ENCODE assay signal across 1 cellular context in the genomic region with DNA sequence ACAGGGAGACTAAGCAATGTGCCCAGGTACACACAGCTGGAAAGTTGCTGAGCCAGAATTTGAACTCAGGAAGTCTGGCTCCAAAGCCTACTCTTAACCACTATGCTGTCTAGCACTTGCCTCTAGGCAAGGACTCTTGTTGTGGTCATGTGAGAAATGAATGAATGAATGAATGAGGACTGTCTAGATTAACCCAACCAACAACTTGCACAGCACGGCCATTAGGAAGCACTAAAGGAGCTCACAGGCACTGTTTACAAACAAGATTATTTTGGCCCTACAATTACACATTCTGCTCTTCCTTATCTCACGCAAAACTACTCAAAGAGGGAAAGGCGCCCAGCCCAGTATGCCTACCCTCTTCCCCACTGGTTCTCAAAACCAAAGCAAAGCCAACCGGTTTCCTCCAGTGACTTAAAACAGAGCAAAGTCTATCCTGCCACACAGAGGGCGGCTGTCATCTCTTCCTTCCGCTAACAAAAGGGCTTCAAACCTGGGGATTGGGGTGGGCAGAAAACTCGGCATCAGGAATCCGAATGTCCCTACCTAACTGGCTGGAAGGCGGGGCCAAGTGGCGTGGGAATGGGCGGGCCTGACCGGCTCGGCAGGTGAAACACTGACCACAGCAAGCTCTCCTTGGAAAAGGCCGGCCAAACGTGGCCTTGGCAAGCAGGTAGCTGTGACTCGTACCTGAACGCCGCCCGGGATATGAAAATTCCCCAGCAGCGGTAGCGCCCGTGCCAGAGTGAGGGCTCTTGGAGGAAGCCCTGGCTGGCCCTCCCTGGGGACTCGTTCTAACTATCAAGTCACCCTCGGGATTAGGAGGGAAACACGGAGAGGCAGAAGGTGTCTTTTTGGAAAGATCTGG.
A peak's percentile ranks its signal among the peaks of the same experiment; 100 is the strongest.
TF ChIP-seq lines count a peak whose summit lies in the region.

No MANE protein-coding gene starts in this region.

TF ChIP-seq in HepG2, 621 proteins besides CTCF, POLR2A, EP300 and RAD21 (continued from another document and continues in another):
- TF ChIP-seq, protein P1, sequence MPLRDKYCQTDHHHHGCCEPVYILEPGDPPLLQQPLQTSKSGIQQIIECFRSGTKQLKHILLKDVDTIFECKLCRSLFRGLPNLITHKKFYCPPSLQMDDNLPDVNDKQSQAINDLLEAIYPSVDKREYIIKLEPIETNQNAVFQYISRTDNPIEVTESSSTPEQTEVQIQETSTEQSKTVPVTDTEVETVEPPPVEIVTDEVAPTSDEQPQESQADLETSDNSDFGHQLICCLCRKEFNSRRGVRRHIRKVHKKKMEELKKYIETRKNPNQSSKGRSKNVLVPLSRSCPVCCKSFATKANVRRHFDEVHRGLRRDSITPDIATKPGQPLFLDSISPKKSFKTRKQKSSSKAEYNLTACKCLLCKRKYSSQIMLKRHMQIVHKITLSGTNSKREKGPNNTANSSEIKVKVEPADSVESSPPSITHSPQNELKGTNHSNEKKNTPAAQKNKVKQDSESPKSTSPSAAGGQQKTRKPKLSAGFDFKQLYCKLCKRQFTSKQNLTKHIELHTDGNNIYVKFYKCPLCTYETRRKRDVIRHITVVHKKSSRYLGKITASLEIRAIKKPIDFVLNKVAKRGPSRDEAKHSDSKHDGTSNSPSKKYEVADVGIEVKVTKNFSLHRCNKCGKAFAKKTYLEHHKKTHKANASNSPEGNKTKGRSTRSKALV (CRISPR knock-in tag; IDR thresholded peaks at IDR 0.05) = 0 out of 2 replicates have a peak, but pooled peaks have one; percentile 15
- TF ChIP-seq, protein P2, sequence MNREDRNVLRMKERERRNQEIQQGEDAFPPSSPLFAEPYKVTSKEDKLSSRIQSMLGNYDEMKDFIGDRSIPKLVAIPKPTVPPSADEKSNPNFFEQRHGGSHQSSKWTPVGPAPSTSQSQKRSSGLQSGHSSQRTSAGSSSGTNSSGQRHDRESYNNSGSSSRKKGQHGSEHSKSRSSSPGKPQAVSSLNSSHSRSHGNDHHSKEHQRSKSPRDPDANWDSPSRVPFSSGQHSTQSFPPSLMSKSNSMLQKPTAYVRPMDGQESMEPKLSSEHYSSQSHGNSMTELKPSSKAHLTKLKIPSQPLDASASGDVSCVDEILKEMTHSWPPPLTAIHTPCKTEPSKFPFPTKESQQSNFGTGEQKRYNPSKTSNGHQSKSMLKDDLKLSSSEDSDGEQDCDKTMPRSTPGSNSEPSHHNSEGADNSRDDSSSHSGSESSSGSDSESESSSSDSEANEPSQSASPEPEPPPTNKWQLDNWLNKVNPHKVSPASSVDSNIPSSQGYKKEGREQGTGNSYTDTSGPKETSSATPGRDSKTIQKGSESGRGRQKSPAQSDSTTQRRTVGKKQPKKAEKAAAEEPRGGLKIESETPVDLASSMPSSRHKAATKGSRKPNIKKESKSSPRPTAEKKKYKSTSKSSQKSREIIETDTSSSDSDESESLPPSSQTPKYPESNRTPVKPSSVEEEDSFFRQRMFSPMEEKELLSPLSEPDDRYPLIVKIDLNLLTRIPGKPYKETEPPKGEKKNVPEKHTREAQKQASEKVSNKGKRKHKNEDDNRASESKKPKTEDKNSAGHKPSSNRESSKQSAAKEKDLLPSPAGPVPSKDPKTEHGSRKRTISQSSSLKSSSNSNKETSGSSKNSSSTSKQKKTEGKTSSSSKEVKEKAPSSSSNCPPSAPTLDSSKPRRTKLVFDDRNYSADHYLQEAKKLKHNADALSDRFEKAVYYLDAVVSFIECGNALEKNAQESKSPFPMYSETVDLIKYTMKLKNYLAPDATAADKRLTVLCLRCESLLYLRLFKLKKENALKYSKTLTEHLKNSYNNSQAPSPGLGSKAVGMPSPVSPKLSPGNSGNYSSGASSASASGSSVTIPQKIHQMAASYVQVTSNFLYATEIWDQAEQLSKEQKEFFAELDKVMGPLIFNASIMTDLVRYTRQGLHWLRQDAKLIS (CRISPR knock-in tag; IDR thresholded peaks at IDR 0.05) = no peak
- TF ChIP-seq MEIS1 (CRISPR knock-in tag; IDR thresholded peaks at IDR 0.05; ENCODE audit: borderline replicate concordance) (no peak; the same call in 1 of the 2 replicates), ZNF670 (CRISPR knock-in tag; IDR thresholded peaks at IDR 0.05; ENCODE audit: borderline replicate concordance) (no peak), ZNF607 (CRISPR knock-in tag; IDR thresholded peaks at IDR 0.05; ENCODE audit: borderline replicate concordance) (0 out of 2 replicates have a peak, but pooled peaks have one; percentile 42), RFX5 (IDR thresholded peaks at IDR 0.05; ENCODE audit: low read depth, low read length) (no peak), RBM22 (optimal IDR thresholded peaks at IDR 0.05; ENCODE audit: low read length) (no peak), POGZ (CRISPR knock-in tag; IDR thresholded peaks at IDR 0.05) (peak; percentile 66; the same call in 1 of the 2 replicates), MAF1 (CRISPR knock-in tag; IDR thresholded peaks at IDR 0.05; ENCODE audit: borderline replicate concordance) (0 out of 2 replicates have a peak, but pooled peaks have one; percentile 17), ERF (CRISPR knock-in tag; IDR thresholded peaks at IDR 0.05) (peak; percentile 67), MEIS2 (CRISPR knock-in tag; IDR thresholded peaks at IDR 0.05) (0 out of 2 replicates have a peak, but pooled peaks have one; percentile 54), CAMTA2 (CRISPR knock-in tag; IDR thresholded peaks at IDR 0.05; ENCODE audit: borderline replicate concordance) (no peak), TGIF2 (CRISPR knock-in tag; IDR thresholded peaks at IDR 0.05) (peak; percentile 76), HDAC6 (IDR thresholded peaks at IDR 0.05; ENCODE audit: low read depth, low read length) (no peak), RELA (CRISPR knock-in tag; IDR thresholded peaks at IDR 0.05) (no peak), ZBTB7B (CRISPR knock-in tag; IDR thresholded peaks at IDR 0.05) (no peak), MED1 (CRISPR knock-in tag; IDR thresholded peaks at IDR 0.05) (peak; percentile 73), ZNF615 (CRISPR knock-in tag; IDR thresholded peaks at IDR 0.05; ENCODE audit: borderline replicate concordance) (no peak), TBX2 (CRISPR knock-in tag; IDR thresholded peaks at IDR 0.05; ENCODE audit: borderline replicate concordance) (peak; percentile 72; the same call in 1 of the 2 replicates), TAF1 (CRISPR knock-in tag; IDR thresholded peaks at IDR 0.05) (no peak; the same call in 1 of the 2 replicates)
- TF ChIP-seq, protein P3, sequence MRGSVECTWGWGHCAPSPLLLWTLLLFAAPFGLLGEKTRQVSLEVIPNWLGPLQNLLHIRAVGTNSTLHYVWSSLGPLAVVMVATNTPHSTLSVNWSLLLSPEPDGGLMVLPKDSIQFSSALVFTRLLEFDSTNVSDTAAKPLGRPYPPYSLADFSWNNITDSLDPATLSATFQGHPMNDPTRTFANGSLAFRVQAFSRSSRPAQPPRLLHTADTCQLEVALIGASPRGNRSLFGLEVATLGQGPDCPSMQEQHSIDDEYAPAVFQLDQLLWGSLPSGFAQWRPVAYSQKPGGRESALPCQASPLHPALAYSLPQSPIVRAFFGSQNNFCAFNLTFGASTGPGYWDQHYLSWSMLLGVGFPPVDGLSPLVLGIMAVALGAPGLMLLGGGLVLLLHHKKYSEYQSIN (CRISPR knock-in tag; IDR thresholded peaks at IDR 0.05; ENCODE audit: borderline replicate concordance) = no peak
- TF ChIP-seq, protein P4, sequence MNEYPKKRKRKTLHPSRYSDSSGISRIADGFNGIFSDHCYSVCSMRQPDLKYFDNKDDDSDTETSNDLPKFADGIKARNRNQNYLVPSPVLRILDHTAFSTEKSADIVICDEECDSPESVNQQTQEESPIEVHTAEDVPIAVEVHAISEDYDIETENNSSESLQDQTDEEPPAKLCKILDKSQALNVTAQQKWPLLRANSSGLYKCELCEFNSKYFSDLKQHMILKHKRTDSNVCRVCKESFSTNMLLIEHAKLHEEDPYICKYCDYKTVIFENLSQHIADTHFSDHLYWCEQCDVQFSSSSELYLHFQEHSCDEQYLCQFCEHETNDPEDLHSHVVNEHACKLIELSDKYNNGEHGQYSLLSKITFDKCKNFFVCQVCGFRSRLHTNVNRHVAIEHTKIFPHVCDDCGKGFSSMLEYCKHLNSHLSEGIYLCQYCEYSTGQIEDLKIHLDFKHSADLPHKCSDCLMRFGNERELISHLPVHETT (CRISPR knock-in tag; conservative IDR thresholded peaks at IDR 0.05) = 0 out of 2 replicates have a peak, but pooled peaks have one; percentile 26
- TF ChIP-seq, protein P5, sequence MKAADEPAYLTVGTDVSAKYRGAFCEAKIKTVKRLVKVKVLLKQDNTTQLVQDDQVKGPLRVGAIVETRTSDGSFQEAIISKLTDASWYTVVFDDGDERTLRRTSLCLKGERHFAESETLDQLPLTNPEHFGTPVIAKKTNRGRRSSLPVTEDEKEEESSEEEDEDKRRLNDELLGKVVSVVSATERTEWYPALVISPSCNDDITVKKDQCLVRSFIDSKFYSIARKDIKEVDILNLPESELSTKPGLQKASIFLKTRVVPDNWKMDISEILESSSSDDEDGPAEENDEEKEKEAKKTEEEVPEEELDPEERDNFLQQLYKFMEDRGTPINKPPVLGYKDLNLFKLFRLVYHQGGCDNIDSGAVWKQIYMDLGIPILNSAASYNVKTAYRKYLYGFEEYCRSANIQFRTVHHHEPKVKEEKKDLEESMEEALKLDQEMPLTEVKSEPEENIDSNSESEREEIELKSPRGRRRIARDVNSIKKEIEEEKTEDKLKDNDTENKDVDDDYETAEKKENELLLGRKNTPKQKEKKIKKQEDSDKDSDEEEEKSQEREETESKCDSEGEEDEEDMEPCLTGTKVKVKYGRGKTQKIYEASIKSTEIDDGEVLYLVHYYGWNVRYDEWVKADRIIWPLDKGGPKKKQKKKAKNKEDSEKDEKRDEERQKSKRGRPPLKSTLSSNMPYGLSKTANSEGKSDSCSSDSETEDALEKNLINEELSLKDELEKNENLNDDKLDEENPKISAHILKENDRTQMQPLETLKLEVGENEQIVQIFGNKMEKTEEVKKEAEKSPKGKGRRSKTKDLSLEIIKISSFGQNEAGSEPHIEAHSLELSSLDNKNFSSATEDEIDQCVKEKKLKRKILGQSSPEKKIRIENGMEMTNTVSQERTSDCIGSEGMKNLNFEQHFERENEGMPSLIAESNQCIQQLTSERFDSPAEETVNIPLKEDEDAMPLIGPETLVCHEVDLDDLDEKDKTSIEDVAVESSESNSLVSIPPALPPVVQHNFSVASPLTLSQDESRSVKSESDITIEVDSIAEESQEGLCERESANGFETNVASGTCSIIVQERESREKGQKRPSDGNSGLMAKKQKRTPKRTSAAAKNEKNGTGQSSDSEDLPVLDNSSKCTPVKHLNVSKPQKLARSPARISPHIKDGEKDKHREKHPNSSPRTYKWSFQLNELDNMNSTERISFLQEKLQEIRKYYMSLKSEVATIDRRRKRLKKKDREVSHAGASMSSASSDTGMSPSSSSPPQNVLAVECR (CRISPR knock-in tag; IDR thresholded peaks at IDR 0.05; ENCODE audit: borderline replicate concordance) = peak; percentile 70
- TF ChIP-seq, protein P6, sequence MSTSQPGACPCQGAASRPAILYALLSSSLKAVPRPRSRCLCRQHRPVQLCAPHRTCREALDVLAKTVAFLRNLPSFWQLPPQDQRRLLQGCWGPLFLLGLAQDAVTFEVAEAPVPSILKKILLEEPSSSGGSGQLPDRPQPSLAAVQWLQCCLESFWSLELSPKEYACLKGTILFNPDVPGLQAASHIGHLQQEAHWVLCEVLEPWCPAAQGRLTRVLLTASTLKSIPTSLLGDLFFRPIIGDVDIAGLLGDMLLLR (CRISPR knock-in tag; IDR thresholded peaks at IDR 0.05) = no peak
- TF ChIP-seq, protein P7, sequence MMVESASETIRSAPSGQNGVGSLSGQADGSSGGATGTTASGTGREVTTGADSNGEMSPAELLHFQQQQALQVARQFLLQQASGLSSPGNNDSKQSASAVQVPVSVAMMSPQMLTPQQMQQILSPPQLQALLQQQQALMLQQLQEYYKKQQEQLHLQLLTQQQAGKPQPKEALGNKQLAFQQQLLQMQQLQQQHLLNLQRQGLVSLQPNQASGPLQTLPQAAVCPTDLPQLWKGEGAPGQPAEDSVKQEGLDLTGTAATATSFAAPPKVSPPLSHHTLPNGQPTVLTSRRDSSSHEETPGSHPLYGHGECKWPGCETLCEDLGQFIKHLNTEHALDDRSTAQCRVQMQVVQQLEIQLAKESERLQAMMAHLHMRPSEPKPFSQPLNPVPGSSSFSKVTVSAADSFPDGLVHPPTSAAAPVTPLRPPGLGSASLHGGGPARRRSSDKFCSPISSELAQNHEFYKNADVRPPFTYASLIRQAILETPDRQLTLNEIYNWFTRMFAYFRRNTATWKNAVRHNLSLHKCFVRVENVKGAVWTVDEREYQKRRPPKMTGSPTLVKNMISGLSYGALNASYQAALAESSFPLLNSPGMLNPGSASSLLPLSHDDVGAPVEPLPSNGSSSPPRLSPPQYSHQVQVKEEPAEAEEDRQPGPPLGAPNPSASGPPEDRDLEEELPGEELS (CRISPR knock-in tag; IDR thresholded peaks at IDR 0.05) = peak; percentile 39; the same call in 1 of the 2 replicates
- TF ChIP-seq, protein P8, sequence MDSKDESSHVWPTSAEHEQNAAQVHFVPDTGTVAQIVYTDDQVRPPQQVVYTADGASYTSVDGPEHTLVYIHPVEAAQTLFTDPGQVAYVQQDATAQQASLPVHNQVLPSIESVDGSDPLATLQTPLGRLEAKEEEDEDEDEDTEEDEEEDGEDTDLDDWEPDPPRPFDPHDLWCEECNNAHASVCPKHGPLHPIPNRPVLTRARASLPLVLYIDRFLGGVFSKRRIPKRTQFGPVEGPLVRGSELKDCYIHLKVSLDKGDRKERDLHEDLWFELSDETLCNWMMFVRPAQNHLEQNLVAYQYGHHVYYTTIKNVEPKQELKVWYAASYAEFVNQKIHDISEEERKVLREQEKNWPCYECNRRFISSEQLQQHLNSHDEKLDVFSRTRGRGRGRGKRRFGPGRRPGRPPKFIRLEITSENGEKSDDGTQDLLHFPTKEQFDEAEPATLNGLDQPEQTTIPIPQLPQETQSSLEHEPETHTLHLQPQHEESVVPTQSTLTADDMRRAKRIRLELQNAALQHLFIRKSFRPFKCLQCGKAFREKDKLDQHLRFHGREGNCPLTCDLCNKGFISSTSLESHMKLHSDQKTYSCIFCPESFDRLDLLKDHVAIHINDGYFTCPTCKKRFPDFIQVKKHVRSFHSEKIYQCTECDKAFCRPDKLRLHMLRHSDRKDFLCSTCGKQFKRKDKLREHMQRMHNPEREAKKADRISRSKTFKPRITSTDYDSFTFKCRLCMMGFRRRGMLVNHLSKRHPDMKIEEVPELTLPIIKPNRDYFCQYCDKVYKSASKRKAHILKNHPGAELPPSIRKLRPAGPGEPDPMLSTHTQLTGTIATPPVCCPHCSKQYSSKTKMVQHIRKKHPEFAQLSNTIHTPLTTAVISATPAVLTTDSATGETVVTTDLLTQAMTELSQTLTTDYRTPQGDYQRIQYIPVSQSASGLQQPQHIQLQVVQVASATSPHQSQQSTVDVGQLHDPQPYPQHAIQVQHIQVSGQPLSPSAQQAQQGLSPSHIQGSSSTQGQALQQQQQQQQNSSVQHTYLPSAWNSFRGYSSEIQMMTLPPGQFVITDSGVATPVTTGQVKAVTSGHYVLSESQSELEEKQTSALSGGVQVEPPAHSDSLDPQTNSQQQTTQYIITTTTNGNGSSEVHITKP (CRISPR knock-in tag; IDR thresholded peaks at IDR 0.05; ENCODE audit: low read depth) = peak; percentile 51; the same call in 1 of the 2 replicates
- TF ChIP-seq, protein P9, sequence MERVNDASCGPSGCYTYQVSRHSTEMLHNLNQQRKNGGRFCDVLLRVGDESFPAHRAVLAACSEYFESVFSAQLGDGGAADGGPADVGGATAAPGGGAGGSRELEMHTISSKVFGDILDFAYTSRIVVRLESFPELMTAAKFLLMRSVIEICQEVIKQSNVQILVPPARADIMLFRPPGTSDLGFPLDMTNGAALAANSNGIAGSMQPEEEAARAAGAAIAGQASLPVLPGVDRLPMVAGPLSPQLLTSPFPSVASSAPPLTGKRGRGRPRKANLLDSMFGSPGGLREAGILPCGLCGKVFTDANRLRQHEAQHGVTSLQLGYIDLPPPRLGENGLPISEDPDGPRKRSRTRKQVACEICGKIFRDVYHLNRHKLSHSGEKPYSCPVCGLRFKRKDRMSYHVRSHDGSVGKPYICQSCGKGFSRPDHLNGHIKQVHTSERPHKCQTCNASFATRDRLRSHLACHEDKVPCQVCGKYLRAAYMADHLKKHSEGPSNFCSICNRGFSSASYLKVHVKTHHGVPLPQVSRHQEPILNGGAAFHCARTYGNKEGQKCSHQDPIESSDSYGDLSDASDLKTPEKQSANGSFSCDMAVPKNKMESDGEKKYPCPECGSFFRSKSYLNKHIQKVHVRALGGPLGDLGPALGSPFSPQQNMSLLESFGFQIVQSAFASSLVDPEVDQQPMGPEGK (CRISPR knock-in tag; IDR thresholded peaks at IDR 0.05) = 0 out of 2 replicates have a peak, but pooled peaks have one; percentile 33
